9 cellular contexts compared by ENCODE assay signal in genomic region chr18:5238371-5238758, GRCh38. TPM values are rescaled to one million over a fixed set of nuclear protein-coding genes. Genes with fewer than 3 reads are reported as not detected.
DNase-seq lines count a peak whose midpoint lies in the region; ATAC-seq, FAIRE-seq and TF ChIP-seq lines count a peak whose summit lies in the region.
"Had no signal": no experiment of that assay in that cellular context is flagged by ENCODE, and none has a peak within 500 bp of the region (broad histone marks: within the 10 kb centered on the region; RNA-seq: fewer than 3 reads in every experiment).

No MANE protein-coding gene starts in this region.

- WGBS in H1 (ENCODE audit: extremely low coverage in 1 of 2, insufficient coverage in 1 of 2, insufficient read length in 1 of 2, insufficient replicate concordance in 2 of 2, low coverage in 1 of 2, low lambda C conversion rate in 2 of 2, missing lambda C conversion rate in 1 of 2), 2 experiments, result 2% methylated on average over 30 of the region's 30 CpGs; no CpG with 5 or more reads in 1 of the 2 experiments

- no peak overlapping the region for H3K4ac ChIP-seq in H1 (replicated peaks; ENCODE audit: insufficient read length, low read depth, low read length)

- peak overlapping the region; percentile 96 for H3K9ac ChIP-seq in HUES6 (ENCODE audit: low read length)
- peak overlapping the region; percentile 51 to 93 (median 83); a peak in 6 of 7 replicates for H3K9ac ChIP-seq in H1 (replicated peaks in 1 of 4; ENCODE audit: extremely low read depth in 1 of 4, low read depth in 3 of 4, low read length in 3 of 4)

- no peak overlapping the region for H2BK12ac ChIP-seq in H1 (ENCODE audit: low read depth, low read length)

- H3K23ac ChIP-seq in H1 (ENCODE audit: insufficient read length), result no peak overlapping the region

- no peak overlapping the region for H2BK20ac ChIP-seq in H1 (ENCODE audit: low read length)

- peaks cover 11% of the 10 kb centered on the region for H3K27me3 Mint-ChIP-seq in stimulated activated memory B cell treated with anti-CD40 and anti-IgM and Interleukin-4, amounts not matched to agents 10 μg/mL and 1 μg/mL and 100 μg/mL, for 72 hours

- H3K27ac ChIP-seq in HUES6 (ENCODE audit: low read depth, low read length), result peak overlapping the region; percentile 91
- peak overlapping the region; percentile 97; the same call in 1 of the 2 replicates for H3K27ac ChIP-seq in H1 (ENCODE audit: low read depth, low read length)

- H3K23me2 ChIP-seq in H1 (ENCODE audit: low read depth, low read length), result peaks cover 14% of the 10 kb centered on the region

- H3K14ac ChIP-seq in H1 (ENCODE audit: insufficient read length), result no peak overlapping the region

- H3K9me3 ChIP-seq in HUES6 (ENCODE audit: control insufficient read depth, insufficient read depth, low read depth, low read length) (no peaks in the 10 kb centered on the region), H1 (ENCODE audit: insufficient read depth in 2 of 2, low read depth in 1 of 2, low read length in 1 of 2) (no peaks in the 10 kb centered on the region)

- POLR2A ChIA-PET in H1 (lab: Charles Lee; ENCODE audit: partially characterized antibody), result interaction anchor here (1.2 to 2.3 kb wide), 4 partner anchors 10 to 57 kb away, joined by 3 to 21 read pairs (median 8); partner anchors contain the start of genes AKAIN1 and ZBTB14

- peaks cover 29% of the 10 kb centered on the region for H3K4me1 Mint-ChIP-seq in stimulated activated memory B cell treated with anti-CD40 and anti-IgM and Interleukin-4, amounts not matched to agents 10 μg/mL and 1 μg/mL and 100 μg/mL, for 72 hours

- no peaks in the 10 kb centered on the region; the same call in 1 of the 2 replicates for H3K79me1 ChIP-seq in H1 (ENCODE audit: low read depth, low read length)

- H3K18ac ChIP-seq in H1 (ENCODE audit: extremely low read depth, low read length), result peak overlapping the region; percentile 60

- no peak for FAIRE-seq in H1 (lab: Jason Lieb, UNC)

- H3K27me3 ChIP-seq in HUES6 (ENCODE audit: control insufficient read depth, insufficient read depth, low read length) (peaks cover 14% of the 10 kb centered on the region), H1 (replicated peaks in 1 of 4; ENCODE audit: control insufficient read depth in 3 of 4, extremely low read depth in 1 of 4, insufficient read depth in 3 of 4, low read length in 3 of 4) (no peaks in the 10 kb centered on the region; a peak in 1 of 7 replicates)

- no peak overlapping the region for H2BK15ac ChIP-seq in H1 (ENCODE audit: low read length)

- no peak for TF ChIP-seq POLR2A in H1 (IDR thresholded peaks at IDR 0.05; ENCODE audit: control extremely low read depth in 1 of 2, low read depth in 2 of 2, low read length in 2 of 2)

- no peak overlapping the region for H4K91ac ChIP-seq in H1 (replicated peaks; ENCODE audit: insufficient read length, low read length)

- peak overlapping the region; percentile 99 for H3K27ac Mint-ChIP-seq in stimulated activated memory B cell treated with anti-CD40 and anti-IgM and Interleukin-4, amounts not matched to agents 10 μg/mL and 1 μg/mL and 100 μg/mL, for 72 hours

- TF ChIP-seq RAD21 in H1 (IDR thresholded peaks at IDR 0.05 in 1 of 2, conservative IDR thresholded peaks at IDR 0.05 in 1 of 2; ENCODE audit: low read depth in 2 of 2, low read length in 2 of 2), result no peak

- H3K4me1 ChIP-seq in HUES6 (ENCODE audit: control insufficient read depth, insufficient read depth, low read length) (peaks cover 10% of the 10 kb centered on the region; the same call in 1 of the 2 replicates), H1 (replicated peaks in 1 of 4; ENCODE audit: control insufficient read depth in 3 of 4, insufficient read depth in 4 of 4, low read length in 3 of 4) (peaks cover 0 to 5% (median 3%) of the 10 kb centered on the region in 4 experiments; a peak in 4 of 7 replicates)

- peaks cover 0 to 6% of the 10 kb centered on the region in 2 experiments; a peak in 1 of 4 replicates for H3K79me2 ChIP-seq in H1 (ENCODE audit: control insufficient read depth in 1 of 2, insufficient read depth in 2 of 2, low read length in 2 of 2)

- 0 out of 2 replicates have a peak overlapping the region, but pooled peaks have one; percentile 96 for H2BK5ac ChIP-seq in H1 (ENCODE audit: low read depth, low read length)

- H3K36me3 Mint-ChIP-seq in stimulated activated memory B cell treated with anti-CD40 and anti-IgM and Interleukin-4, amounts not matched to agents 10 μg/mL and 1 μg/mL and 100 μg/mL, for 72 hours, result peaks cover 39% of the 10 kb centered on the region

- peak overlapping the region; percentile 84 for H3K56ac ChIP-seq in H1 (replicated peaks; ENCODE audit: insufficient read length, low read depth, low read length)

- H4K8ac ChIP-seq in H1 (ENCODE audit: extremely low read depth, insufficient read depth, low read length), result peak overlapping the region; percentile 88; the same call in 1 of the 2 replicates

- peak; percentile 81 for DNase-seq in D341Med (ENCODE audit: low spot score)
- peak; percentile 33 to 45 for DNase-seq in activated CD4-positive, alpha-beta T cell treated with anti-CD3 and anti-CD28 coated beads, Interleukin-2, amount 50 U/mL, for 48 hours
- no peak for DNase-seq in H1 (ENCODE audit: low read depth in 1 of 2, low spot score in 2 of 2)
- DNase-seq in midbrain (lab: John Stamatoyannopoulos, UW), result peak; percentile 25
- DNase-seq in NCI-H2081 treated with DMSO at 0.1 percent for 48 hours (lab: John Stamatoyannopoulos, UW), result no peak

- TF ChIP-seq EP300 in H1 (IDR thresholded peaks at IDR 0.05; ENCODE audit: borderline replicate concordance in 1 of 2, low read depth in 2 of 2, low read length in 2 of 2), result no peak

- H3K36me3 ChIP-seq in HUES6 (ENCODE audit: control insufficient read depth, insufficient read depth, low read length) (peaks cover 15% of the 10 kb centered on the region), H1 (ENCODE audit: control insufficient read depth in 2 of 4, insufficient read depth in 4 of 4, low read length in 3 of 4) (peaks cover 0 to 8% (median 0%) of the 10 kb centered on the region in 4 experiments; a peak in 3 of 8 replicates)

- no peak for TF ChIP-seq CTCF in H1 (IDR thresholded peaks at IDR 0.05; ENCODE audit: control extremely low read depth in 1 of 3, insufficient read depth in 1 of 3, low read depth in 1 of 3, low read length in 3 of 3)

- peak; percentile 33 for ATAC-seq in GM21367 (IDR thresholded peaks at IDR 0.05; ENCODE audit: unreplicated experiment)
- peak; percentile 72 for ATAC-seq in stimulated activated memory B cell treated with anti-CD40 and anti-IgM and Interleukin-4, amounts not matched to agents 10 μg/mL and 1 μg/mL and 100 μg/mL, for 72 hours

- no peak overlapping the region for H2BK120ac ChIP-seq in H1 (replicated peaks; ENCODE audit: low read depth, low read length)

- H4K5ac ChIP-seq in H1 (ENCODE audit: insufficient read length, low read depth, low read length), result no peak overlapping the region

- peak overlapping the region; percentile 96 for H3K4me3 Mint-ChIP-seq in stimulated activated memory B cell treated with anti-CD40 and anti-IgM and Interleukin-4, amounts not matched to agents 10 μg/mL and 1 μg/mL and 100 μg/mL, for 72 hours

- H3K9me3 Mint-ChIP-seq in stimulated activated memory B cell treated with anti-CD40 and anti-IgM and Interleukin-4, amounts not matched to agents 10 μg/mL and 1 μg/mL and 100 μg/mL, for 72 hours, result no peaks in the 10 kb centered on the region

- peak overlapping the region; percentile 90 to 98 for H3K4me2 ChIP-seq in H1 (ENCODE audit: insufficient read depth in 1 of 2, low read depth in 2 of 2, low read length in 2 of 2)

- no peak overlapping the region for H2AK5ac ChIP-seq in H1 (ENCODE audit: low read depth, low read length)

- H3K4me3 ChIP-seq in HUES6 (ENCODE audit: low read depth, low read length), result peak overlapping the region; percentile 80
- H3K4me3 ChIP-seq in H1 (ENCODE audit: extremely low read depth in 1 of 4, insufficient read depth in 2 of 4, low read depth in 3 of 4, low read length in 4 of 4), result peak overlapping the region; percentile 77 to 94 (median 91)

- no peaks in the 10 kb centered on the region for H4K20me1 ChIP-seq in H1 (replicated peaks in 1 of 2; ENCODE audit: control insufficient read depth in 1 of 2, insufficient read depth in 2 of 2, low read length in 2 of 2)

- CTCF ChIA-PET in H1 (lab: Charles Lee; ENCODE audit: partially characterized antibody), result interaction anchor here (0.7 to 1.8 kb wide), 4 partner anchors 22 to 178 kb away, joined by 3 to 6 read pairs (median 4); no protein-coding TSS in a partner anchor

- peak overlapping the region; percentile 40; the same call in 1 of the 2 replicates for H2AFZ ChIP-seq in H1 (ENCODE audit: low read length)

TF ChIP-seq in H1, 55 proteins besides CTCF, POLR2A, EP300 and RAD21:
- TF ChIP-seq PHF8 (conservative IDR thresholded peaks at IDR 0.05; ENCODE audit: low read depth, low read length) (no peak), JUN (IDR thresholded peaks at IDR 0.05; ENCODE audit: low read depth, low read length) (no peak), BRCA1 (IDR thresholded peaks at IDR 0.05; ENCODE audit: low read depth, low read length) (no peak), HDAC2 (IDR thresholded peaks at IDR 0.05; ENCODE audit: borderline replicate concordance in 1 of 2, low read depth in 2 of 2, low read length in 2 of 2) (0 out of 4 replicates have a peak, but pooled peaks of 1 of the 2 experiments have one; percentile 17), SIRT6 (IDR thresholded peaks at IDR 0.05; ENCODE audit: low read length) (no peak), TEAD4 (IDR thresholded peaks at IDR 0.05; ENCODE audit: low read depth, low read length) (no peak), EGR1 (IDR thresholded peaks at IDR 0.05; ENCODE audit: borderline replicate concordance, low read depth, low read length) (no peak), ASH2L (IDR thresholded peaks at IDR 0.05; ENCODE audit: low read length) (no peak)

RNA-seq across cellular contexts. Expression of gene AKAIN1, which starts 41.3 kb away (rescaled TPM):
- total RNA-seq in H1 (2021; fragmentation: NEBNext Ultra II Directional; extraction: Animal tissue kit (Norgen Biotek cat#: 25700)), result not detected in 2 replicates
- polyA plus RNA-seq in H1 (2011; rRNA removed), result not detected in 2 replicates
- not detected for polyA plus RNA-seq in H1 (2011; cell fraction: cytosol; rRNA removed)
- not detected for polyA plus RNA-seq in H1 (2011; cell fraction: nucleus; rRNA removed)
- not detected in 4 replicates for polyA plus RNA-seq in H1 (2012, experiment 1 of 2)
- polyA plus RNA-seq in H1 (2012, experiment 2 of 2), result not detected
- not detected for polyA plus RNA-seq in H1 (2013, experiment 1 of 2)
- not detected for polyA plus RNA-seq in H1 (2013, experiment 2 of 2)
- not detected in 2 replicates for polyA minus RNA-seq in H1 (2011; rRNA and poly(A)+ RNA removed)
- not detected for polyA minus RNA-seq in H1 (2011; cell fraction: cytosol; rRNA and poly(A)+ RNA removed)
- not detected for polyA minus RNA-seq in H1 (2011; cell fraction: nucleus; rRNA and poly(A)+ RNA removed)
- total RNA-seq: T-helper 2 cell treated with Interferon-gamma antibody and Interleukin-4, amounts not matched to agents 100 ng/mL and 5 ng/mL, for 36 hours had no signal

RNA-seq across cellular contexts. Expression of gene ZBTB14, which starts 57.2 kb away (rescaled TPM):
- total RNA-seq in H1 (2021; fragmentation: NEBNext Ultra II Directional; extraction: Animal tissue kit (Norgen Biotek cat#: 25700)), result 15.8 and 18.3 TPM in 2 replicates
- polyA plus RNA-seq in H1 (2011; rRNA removed), result 4.6 and 5.2 TPM in 2 replicates
- 10.7 TPM for polyA plus RNA-seq in H1 (2011; cell fraction: cytosol; rRNA removed)
- polyA plus RNA-seq in H1 (2011; cell fraction: nucleus; rRNA removed), result 7.0 TPM
- 8.0 to 15.1 TPM (median 9.7 TPM) in 4 replicates for polyA plus RNA-seq in H1 (2012, experiment 1 of 2)
- 2.6 TPM for polyA plus RNA-seq in H1 (2012, experiment 2 of 2)
- polyA plus RNA-seq in H1 (2013, experiment 1 of 2), result 10.8 TPM
- polyA plus RNA-seq in H1 (2013, experiment 2 of 2), result 8.7 TPM
- 11.4 and 14.2 TPM in 2 replicates for polyA minus RNA-seq in H1 (2011; rRNA and poly(A)+ RNA removed)
- 9.8 TPM for polyA minus RNA-seq in H1 (2011; cell fraction: cytosol; rRNA and poly(A)+ RNA removed)
- polyA minus RNA-seq in H1 (2011; cell fraction: nucleus; rRNA and poly(A)+ RNA removed), result 15.3 TPM

Comparison
In these comparisons a context has a peak if more than half of its experiments do, and no peak if none do; other contexts are left out.
1. DNase-seq: peak in D341Med (single experiment), activated CD4-positive, alpha-beta T cell treated with anti-CD3 and anti-CD28 coated beads, Interleukin-2, amount 50 U/mL, for 48 hours (2 of 2) and midbrain (single experiment); none in H1 (0 of 2) and NCI-H2081 treated with DMSO at 0.1 percent for 48 hours (single experiment).